In genomic region chr6:127481081-127481480, GRCh38 we compare ENCODE assay signal across 22 cellular contexts. TPM values are rescaled to one million over a fixed set of nuclear protein-coding genes. Genes with fewer than 3 reads are reported as not detected.
"Had no signal": no experiment of that assay in that cellular context is flagged by ENCODE, and none has a peak within 500 bp of the region (broad histone marks: within the 10 kb centered on the region; RNA-seq: fewer than 3 reads in every experiment).

No MANE protein-coding gene starts in this region.

- H3K36me3 ChIP-seq: lower lobe of right lung, neural progenitor cell, ovary, stomach, upper lobe of left lung had no signal

- H3K4me3 Mint-ChIP-seq: activated B cell treated with CpG ODN at 0.5 μM for 24 hours; activated CD4-positive, alpha-beta T cell treated with anti-CD3 and anti-CD28 coated beads, Interleukin-2, amount 10 ng/mL, durations not matched to agents 24 days and 14 days; activated CD8-positive, alpha-beta T cell treated with anti-CD3 and anti-CD28 coated beads, Interleukin-2, amount 10 ng/mL, durations not matched to agents 7 days and 5 days; activated naive CD8-positive, alpha-beta T cell; activated T-cell treated with anti-CD3 and anti-CD28 coated beads, Interleukin-2, amount 50 U/mL, for 72 hours; dendritic cell treated with granulocyte-macrophage colony-stimulating factor and Interleukin-4, amounts not matched to agents 40 ng/mL and 50 ng/mL, for 4 days; immature natural killer cell; mesothelial cell of epicardium; neural progenitor cell had no signal

- H3K9me3 ChIP-seq: lower lobe of right lung, ovary, stomach, testis, upper lobe of left lung had no signal

- H3K27ac ChIP-seq: lower lobe of right lung, ovary, stomach, testis, upper lobe of left lung had no signal

- H3K27ac Mint-ChIP-seq: activated B cell treated with CpG ODN at 0.5 μM for 24 hours; activated CD4-positive, alpha-beta T cell treated with anti-CD3 and anti-CD28 coated beads, Interleukin-2, amount 10 ng/mL, durations not matched to agents 24 days and 14 days; activated CD8-positive, alpha-beta T cell treated with anti-CD3 and anti-CD28 coated beads, Interleukin-2, amount 10 ng/mL, durations not matched to agents 7 days and 5 days; activated naive CD8-positive, alpha-beta T cell; activated T-cell treated with anti-CD3 and anti-CD28 coated beads, Interleukin-2, amount 50 U/mL, for 72 hours; dendritic cell treated with granulocyte-macrophage colony-stimulating factor and Interleukin-4, amounts not matched to agents 40 ng/mL and 50 ng/mL, for 4 days; immature natural killer cell; mesothelial cell of epicardium; neural progenitor cell had no signal

- H3K27me3 ChIP-seq: neural progenitor cell, ovary, stomach, testis, upper lobe of left lung had no signal

- H3K4me1 Mint-ChIP-seq: mesothelial cell of epicardium had no signal

- H2AFZ ChIP-seq: neural progenitor cell had no signal

- H3K9me3 Mint-ChIP-seq: activated B cell treated with CpG ODN at 0.5 μM for 24 hours, immature natural killer cell, neural progenitor cell had no signal

- H3K4me2 ChIP-seq: neural progenitor cell had no signal

- H3K4me3 ChIP-seq: lower lobe of right lung, neural progenitor cell, ovary, stomach, testis, upper lobe of left lung had no signal

- H3K9ac ChIP-seq: neural progenitor cell had no signal

- ATAC-seq: activated CD8-positive, alpha-beta T cell treated with anti-CD3 and anti-CD28 coated beads, Interleukin-2, amount 10 ng/mL, durations not matched to agents 7 days and 5 days; activated T-cell treated with anti-CD3 and anti-CD28 coated beads, Interleukin-2, amount 50 U/mL, for 72 hours; left cardiac atrium had no signal

- DNase-seq: activated B cell treated with CpG ODN at 0.5 μM for 24 hours; activated CD4-positive, alpha-beta T cell treated with anti-CD3 and anti-CD28 coated beads, Interleukin-2, amount 10 ng/mL, durations not matched to agents 24 days and 14 days; activated CD8-positive, alpha-beta memory T cell treated with anti-CD3 and anti-CD28 coated beads, Interleukin-2, amount 50 U/mL, for 48 hours; activated CD8-positive, alpha-beta T cell treated with anti-CD3 and anti-CD28 coated beads, Interleukin-2, amount 10 ng/mL, durations not matched to agents 7 days and 5 days; activated gamma-delta T cell treated with Interleukin-2 at 50 U/mL for 16 hours; activated T-cell treated with anti-CD3 and anti-CD28 coated beads, Interleukin-2, amount 50 U/mL, for 72 hours; amygdala; effector memory CD4-positive, alpha-beta T cell; foreskin melanocyte; immature natural killer cell; left cardiac atrium; lower lobe of right lung; ovary; stimulated activated CD4-positive, alpha-beta T cell treated with anti-CD3 and anti-CD28 coated beads, Interleukin-2, amount 100 ng/mL, for 24 hours; stomach; testis; upper lobe of left lung had no signal

- H3K27me3 Mint-ChIP-seq: activated CD4-positive, alpha-beta T cell treated with anti-CD3 and anti-CD28 coated beads, Interleukin-2, amount 10 ng/mL, durations not matched to agents 24 days and 14 days; activated naive CD8-positive, alpha-beta T cell had no signal

RNA-seq across cellular contexts. Expression of gene KIAA0408, which starts 21.9 kb away (rescaled TPM):
- total RNA-seq: bronchial epithelial cell had no signal
- polyA plus RNA-seq: immature natural killer cell had no signal
